ENCODE assay signal across 23 cellular contexts in genomic region chr5:140000332-140000731, GRCh38. TPM values are rescaled to one million over a fixed set of nuclear protein-coding genes. Genes with fewer than 3 reads are reported as not detected.
A peak's percentile ranks its signal among the peaks of the same experiment; 100 is the strongest.
DNase-seq lines count a peak whose midpoint lies in the region; ATAC-seq and TF ChIP-seq lines count a peak whose summit lies in the region.
"Had no signal": no experiment of that assay in that cellular context is flagged by ENCODE, and none has a peak within 500 bp of the region (broad histone marks: within the 10 kb centered on the region; RNA-seq: fewer than 3 reads in every experiment).

No MANE protein-coding gene starts in this region.

- TF ChIP-seq CTCF in dorsolateral prefrontal cortex (IDR thresholded peaks at IDR 0.05 in 54 of 56, conservative IDR thresholded peaks at IDR 0.05 in 2 of 56; ENCODE audit: low read depth in 1 of 56, partially characterized antibody in 56 of 56) (no peak), lung (IDR thresholded peaks at IDR 0.05; ENCODE audit: control extremely low read depth, extremely low read depth) (no peak)

- H3K36me3 ChIP-seq in lung (ENCODE audit: control insufficient read depth in 2 of 2, insufficient read depth in 2 of 2, low read length in 2 of 2), result no peaks in the 10 kb centered on the region
- no peaks in the 10 kb centered on the region for H3K36me3 ChIP-seq in skeletal muscle tissue (ENCODE audit: control insufficient read depth in 3 of 3, insufficient read depth in 3 of 3, low read length in 3 of 3)
- H3K36me3 ChIP-seq: adrenal gland, HAP-1, ovary, tibial artery had no signal

- no peak overlapping the region for H3K27ac ChIP-seq in dorsolateral prefrontal cortex
- H3K27ac ChIP-seq in lung (ENCODE audit: low read depth in 1 of 2, low read length in 1 of 2), result peak overlapping the region in 1 of 2 donors; percentile 55
- H3K27ac ChIP-seq in skeletal muscle tissue (ENCODE audit: low read depth, low read length), result peak overlapping the region; percentile 7
- H3K27ac ChIP-seq: adrenal gland, ovary, tibial artery, VCaP had no signal

- intact Hi-C loops in dorsolateral prefrontal cortex (cut with DNase I), result no loop called here

- 67 to 79% methylated on average over 10 of the region's 10 CpGs for WGBS in lung, 2 donors

- no peak for ATAC-seq in lung (ENCODE audit: insufficient read depth, low FRiP score)
- no peak for ATAC-seq in GM21529 (IDR thresholded peaks at IDR 0.05; ENCODE audit: unreplicated experiment)
- no peak for ATAC-seq in GM21360 (IDR thresholded peaks at IDR 0.05; ENCODE audit: unreplicated experiment)
- ATAC-seq in HG03565 (IDR thresholded peaks at IDR 0.05; ENCODE audit: unreplicated experiment), result no peak
- ATAC-seq: naive thymus-derived CD4-positive, alpha-beta T cell had no signal

- H3K9me3 ChIP-seq in lung (ENCODE audit: control insufficient read depth in 2 of 2, insufficient read depth in 1 of 2, low read length in 1 of 2) (peaks cover 0 to 2% of the 10 kb centered on the region in 2 donors), skeletal muscle tissue (ENCODE audit: control insufficient read depth in 3 of 3, low read length in 3 of 3) (no peaks in the 10 kb centered on the region)
- H3K9me3 ChIP-seq: adrenal gland, HAP-1, ovary, tibial artery had no signal

- peak; percentile 10 for DNase-seq in NCI-H2029 (lab: John Stamatoyannopoulos, UW)
- DNase-seq in dorsolateral prefrontal cortex, result peak in 8 of 10 donors; percentile 26 to 72 (median 58)
- peak; percentile 42 for DNase-seq in lung (ENCODE audit: low spot score)
- DNase-seq: activated CD4-positive, alpha-beta T cell treated with anti-CD3 and anti-CD28 coated beads, Interleukin-2, amount 10 ng/mL, durations not matched to agents 7 days and 5 days; activated CD8-positive, alpha-beta memory T cell treated with anti-CD3 and anti-CD28 coated beads, Interleukin-2, amount 50 U/mL, for 48 hours; activated effector memory CD4-positive, alpha-beta T cell treated with anti-CD3 and anti-CD28 coated beads, Interleukin-2, amount 50 U/mL, for 16 hours; DND-41; islet precursor cell; naive thymus-derived CD4-positive, alpha-beta T cell; ovary; stimulated activated CD4-positive, alpha-beta T cell treated with anti-CD3 and anti-CD28 coated beads, Interleukin-2, amount 100 ng/mL, for 48 hours; stimulated activated naive CD4-positive, alpha-beta T cell treated with Interleukin-2 at 50 U/mL for 16 hours; T-helper 2 cell; tibial artery had no signal

- peak overlapping the region in 2 of 3 donors; percentile 60 to 74 for H3K9ac ChIP-seq in skeletal muscle tissue (ENCODE audit: low read depth in 1 of 3, low read length in 3 of 3)

- no peaks in the 10 kb centered on the region for H3K27me3 ChIP-seq in dorsolateral prefrontal cortex
- H3K27me3 ChIP-seq in lung (ENCODE audit: control insufficient read depth, insufficient read depth), result no peaks in the 10 kb centered on the region
- H3K27me3 ChIP-seq in skeletal muscle tissue (ENCODE audit: control insufficient read depth in 3 of 3, insufficient read depth in 3 of 3, low read length in 3 of 3), result no peaks in the 10 kb centered on the region
- H3K27me3 ChIP-seq: adrenal gland, ovary, tibial artery had no signal

- H3K4me1 ChIP-seq in lung (ENCODE audit: control insufficient read depth in 2 of 2, insufficient read depth in 2 of 2, low read length in 2 of 2), result peaks cover 0 to 4% of the 10 kb centered on the region in 2 donors
- peaks cover 6 to 19% (median 11%) of the 10 kb centered on the region in 3 donors for H3K4me1 ChIP-seq in skeletal muscle tissue (ENCODE audit: control insufficient read depth in 3 of 3, insufficient read depth in 3 of 3, low read length in 3 of 3)
- H3K4me1 ChIP-seq: HAP-1, tibial artery had no signal

- H3K4me3 ChIP-seq in dorsolateral prefrontal cortex (peak overlapping the region in 1 of 59 donors; percentile 23), lung (no peak overlapping the region), skeletal muscle tissue (ENCODE audit: low read length in 3 of 3) (peak overlapping the region; percentile 38 to 69 (median 45))
- H3K4me3 ChIP-seq: adrenal gland, HAP-1, ovary, smooth muscle cell, tibial artery had no signal

RNA-seq across cellular contexts. Expression of gene NRG2, which starts 42.8 kb away (rescaled TPM):
- total RNA-seq in dorsolateral prefrontal cortex (10 to 100 TPM in 89 of 120 experiments, 1 to 10 TPM in 31; 5.8 to 21.5 (median 11.8) TPM), lung (1 to 10 TPM; 1.6 to 3.0 TPM), skeletal muscle tissue (0.52 TPM)
- under 1 TPM; 0.41 to 0.42 TPM for polyA plus RNA-seq in lung
- total RNA-seq: activated CD4-positive, alpha-beta T cell treated with anti-CD3 and anti-CD28 coated beads, Interleukin-2, amount 10 ng/mL, durations not matched to agents 7 days and 5 days; LHCN-M2 had no signal
